10 cellular contexts compared by ENCODE assay signal in genomic region chr9:129490583-129491485, GRCh38.
DNase-seq lines count a peak whose midpoint lies in the region; ATAC-seq and TF ChIP-seq lines count a peak whose summit lies in the region.
"Had no signal": no experiment of that assay in that cellular context is flagged by ENCODE, and none has a peak within 500 bp of the region (broad histone marks: within the 10 kb centered on the region; RNA-seq: fewer than 3 reads in every experiment).

No MANE protein-coding gene starts in this region.

- peaks cover 3 to 64% (median 27%) of the 10 kb centered on the region in 4 donors for H3K4me1 ChIP-seq in right lobe of liver

- in situ Hi-C loops in astrocyte of the cerebellum (cut with HindIII; ENCODE audit: low sequenced_read_pairs): no loop called here

- H3K4me3 ChIP-seq in astrocyte of the cerebellum (ENCODE audit: low read depth, low read length) (peak overlapping the region; percentile 2), right lobe of liver (peak overlapping the region; percentile 50 to 64 (median 61))

- TF ChIP-seq CTCF in astrocyte of the cerebellum (IDR thresholded peaks at IDR 0.05; ENCODE audit: low read depth, low read length, missing control alignments) (no peak), right lobe of liver (IDR thresholded peaks at IDR 0.05) (no peak)

- intact Hi-C loops in right lobe of liver (cut with DNase I): no loop called here

- WGBS in right lobe of liver (ENCODE audit: insufficient coverage, low coverage, low lambda C conversion rate, missing lambda C conversion rate): 31% methylated on average over 8 of the region's 11 CpGs

- H3K27ac ChIP-seq in right lobe of liver (peak overlapping the region; percentile 96 to 99 (median 99)), substantia nigra (ENCODE audit: low read depth, low read length, poor library complexity, severe bottlenecking) (peak overlapping the region; percentile 95)

- no peaks in the 10 kb centered on the region for H3K36me3 ChIP-seq in right lobe of liver

- ATAC-seq in right lobe of liver: no peak
- ATAC-seq in GM21528 (IDR thresholded peaks at IDR 0.05; ENCODE audit: low FRiP score, unreplicated experiment): no peak
- ATAC-seq in GM19324 (IDR thresholded peaks at IDR 0.05; ENCODE audit: low FRiP score, unreplicated experiment): no peak

- no peaks in the 10 kb centered on the region for H3K27me3 ChIP-seq in right lobe of liver

- DNase-seq in DMS53 (lab: John Stamatoyannopoulos, UW) (peak; percentile 31), DMS53 treated with DMSO at 0.1 percent for 48 hours (lab: John Stamatoyannopoulos, UW; ENCODE audit: unreplicated experiment) (no peak), astrocyte of the cerebellum (ENCODE audit: low read depth) (no peak), right lobe of liver (peak in 1 of 3 donors; percentile 49), substantia nigra (lab: John Stamatoyannopoulos, UW) (peak in 3 of 49 donors; percentile 16 to 26 (median 22))
- DNase-seq in stimulated activated CD4-positive, alpha-beta T cell treated with anti-CD3 and anti-CD28 coated beads, Interleukin-2, amount 100 ng/mL, for 24 hours: no peak
- DNase-seq: 8988T, NCI-H2107 had no signal

- H3K9me3 ChIP-seq in right lobe of liver: no peaks in the 10 kb centered on the region

- TF ChIP-seq POLR2A in right lobe of liver (IDR thresholded peaks at IDR 0.05): peak; percentile 38
